In the genomic region with DNA sequence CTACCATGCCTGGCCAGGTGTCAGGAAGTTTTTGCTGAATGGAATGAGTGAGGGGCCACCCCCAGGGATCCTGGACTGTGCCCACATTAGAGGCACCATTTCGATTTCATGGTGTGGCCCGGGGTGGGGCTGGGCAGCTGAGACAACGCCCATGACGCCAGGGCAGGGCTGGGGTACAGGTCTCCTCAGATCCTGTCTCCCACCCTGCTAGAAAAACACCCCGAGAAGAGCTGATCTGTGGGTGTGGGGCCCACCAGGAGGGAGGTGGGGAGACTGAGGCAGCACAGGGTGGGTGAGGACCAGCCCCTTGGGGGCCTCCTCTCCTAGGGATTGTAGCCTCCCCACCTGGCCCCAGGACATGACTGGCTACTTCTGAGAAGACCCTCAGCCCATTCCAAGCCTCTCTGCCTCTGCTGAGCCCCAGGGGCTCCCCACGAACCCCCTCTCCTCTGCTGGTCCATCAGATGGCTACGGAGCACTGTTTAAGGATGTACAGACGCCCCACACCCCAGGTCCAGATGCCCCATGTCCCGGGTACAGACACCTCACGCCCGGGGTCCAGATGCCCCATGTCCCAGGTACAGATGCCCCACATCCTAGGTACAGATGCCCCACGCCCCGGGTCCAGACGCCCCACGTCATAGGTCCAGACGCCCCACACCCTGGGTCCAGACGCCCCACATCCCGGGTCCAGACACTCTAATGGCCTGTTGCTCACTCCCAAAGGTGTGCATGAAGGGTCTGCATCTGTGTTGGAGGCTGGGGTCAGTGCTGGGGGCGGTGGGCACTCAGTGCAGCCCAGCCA, we compare ENCODE assay signal across 19 cellular contexts.
DNase-seq lines count a peak whose midpoint lies in the region; ATAC-seq, FAIRE-seq and TF ChIP-seq lines count a peak whose summit lies in the region.
"Had no signal": no experiment of that assay in that cellular context is flagged by ENCODE, and none has a peak within 500 bp of the region (broad histone marks: within the 10 kb centered on the region; RNA-seq: fewer than 3 reads in every experiment).

No MANE protein-coding gene starts in this region.

- TF ChIP-seq EP300 in sigmoid colon (IDR thresholded peaks at IDR 0.05), result no peak

- H3K27me3 ChIP-seq in right cardiac atrium (ENCODE audit: control insufficient read depth, insufficient read depth), result no peaks in the 10 kb centered on the region
- peaks cover 0 to 42% (median 30%) of the 10 kb centered on the region in 3 donors for H3K27me3 ChIP-seq in sigmoid colon

- DNase-seq in Right ventricle myocardium superior (peak; percentile 43), left cardiac atrium (no peak), D341Med (ENCODE audit: low spot score) (peak; percentile 33), right cardiac atrium (peak in 2 of 3 donors; percentile 27 to 40), sigmoid colon (peak; percentile 48), urothelium cell line (ENCODE audit: low spot score) (no peak)
- DNase-seq in activated CD4-positive, alpha-beta T cell treated with anti-CD3 and anti-CD28 coated beads for 4 hours, result no peak
- DNase-seq: C1 segment of cervical spinal cord, DMS79, HFFc6, KBM-7, NCI-H1105 treated with DMSO at 0.1 percent for 48 hours, NCI-H1694, NCI-H2081 treated with DMSO at 0.1 percent for 48 hours, NCI-H82, OCI-M1, SIG-M5 had no signal

- no peak overlapping the region for H3K27ac ChIP-seq in right cardiac atrium (ENCODE audit: low read length)
- no peak overlapping the region for H3K27ac ChIP-seq in sigmoid colon

- no peak for TF ChIP-seq POLR2A in sigmoid colon (IDR thresholded peaks at IDR 0.05)

- TF ChIP-seq CTCF in sigmoid colon (IDR thresholded peaks at IDR 0.05), result no peak

- intact Hi-C loops in Right ventricle myocardium superior (cut with DNase I), result no loop called here
- intact Hi-C loops in left cardiac atrium (cut with DNase I), result no loop called here
- intact Hi-C loops in right cardiac atrium (cut with DNase I), result no loop called here
- intact Hi-C loops in sigmoid colon (cut with DNase I), result no loop called here

- H3K36me3 ChIP-seq in sigmoid colon, result no peaks in the 10 kb centered on the region

- H3K4me1 ChIP-seq in right cardiac atrium (ENCODE audit: control insufficient read depth, insufficient read depth, low read length) (no peaks in the 10 kb centered on the region), sigmoid colon (no peaks in the 10 kb centered on the region)

- H3K4me3 ChIP-seq in right cardiac atrium (ENCODE audit: low read length) (no peak overlapping the region), sigmoid colon (no peak overlapping the region)

- no peak for FAIRE-seq in urothelium cell line (lab: Jason Lieb, UNC)
- FAIRE-seq: H54 had no signal

- 90% methylated on average over 19 of the region's 19 CpGs for WGBS in right cardiac atrium
- WGBS in sigmoid colon, 2 donors, result 72 to 89% methylated on average over 19 of the region's 19 CpGs

- ATAC-seq in Right ventricle myocardium superior (ENCODE audit: poor library complexity), result no peak
- no peak for ATAC-seq in left cardiac atrium
- no peak for ATAC-seq in right cardiac atrium
- no peak for ATAC-seq in GM21717 (IDR thresholded peaks at IDR 0.05; ENCODE audit: unreplicated experiment)

- H3K9me3 ChIP-seq in right cardiac atrium (ENCODE audit: control insufficient read depth, low read length), result no peaks in the 10 kb centered on the region
- peaks cover 0 to 1% (median 0%) of the 10 kb centered on the region in 4 donors for H3K9me3 ChIP-seq in sigmoid colon

Comparison
In these comparisons a context has a peak if more than half of its experiments do, and no peak if none do; other contexts are left out.
1. DNase-seq: peak in Right ventricle myocardium superior (single experiment), D341Med (single experiment), right cardiac atrium (2 of 3) and sigmoid colon (single experiment); none in left cardiac atrium (single experiment), activated CD4-positive, alpha-beta T cell treated with anti-CD3 and anti-CD28 coated beads for 4 hours (0 of 2) and urothelium cell line (single experiment).